ENCODE assay signal across 8 cellular contexts in the genomic region with DNA sequence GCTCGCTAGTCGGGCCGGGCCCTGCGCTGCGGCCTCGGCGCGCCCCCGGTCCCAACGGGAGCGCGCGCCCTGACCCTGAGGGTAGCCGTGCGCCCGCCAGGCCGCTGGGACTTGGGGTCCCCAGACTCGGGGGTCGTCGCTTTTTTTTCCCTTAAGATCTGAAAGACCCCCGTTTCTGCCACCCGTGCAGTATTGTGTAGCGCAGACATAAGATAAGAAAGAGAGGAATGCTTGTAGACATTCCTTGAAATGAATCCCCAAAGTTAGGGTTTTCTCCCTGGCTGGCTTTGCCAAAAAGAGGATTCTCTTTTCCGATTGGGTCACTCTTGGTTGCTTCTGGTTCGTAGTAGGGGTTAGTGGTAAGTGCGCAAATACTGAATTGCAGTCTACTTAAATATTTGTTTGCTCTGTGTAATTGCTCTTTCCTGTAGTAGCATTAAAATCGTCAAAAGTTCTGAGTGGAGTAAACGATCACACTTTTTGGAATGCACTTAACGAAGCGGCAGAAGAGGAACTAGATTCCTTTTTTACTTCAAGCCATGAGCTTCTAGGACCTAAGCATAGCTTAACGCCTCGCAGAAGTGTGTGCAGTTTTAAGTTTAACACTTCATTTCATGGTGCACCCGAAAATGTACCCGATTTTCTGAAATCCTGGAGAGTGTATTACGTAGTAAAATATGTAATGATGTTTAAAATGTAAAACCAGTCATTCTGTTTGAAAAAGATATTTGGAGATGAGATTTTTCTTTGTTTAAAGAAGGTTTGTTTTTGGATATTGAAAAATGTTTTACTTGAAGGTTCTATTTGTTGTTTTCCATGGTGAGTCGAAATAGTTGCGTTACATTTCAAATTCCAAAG.
DNase-seq lines count a peak whose midpoint lies in the region; ATAC-seq lines count a peak whose summit lies in the region.

No MANE protein-coding gene starts in this region.

- peak overlapping the region; percentile 74 for H3K27ac ChIP-seq in substantia nigra (ENCODE audit: low read depth, low read length, poor library complexity, severe bottlenecking)

- ATAC-seq in HG03521 (IDR thresholded peaks at IDR 0.05; ENCODE audit: unreplicated experiment) = no peak

- peak; percentile 27 for DNase-seq in NCI-H2029 treated with DMSO at 0.1 percent for 48 hours (lab: John Stamatoyannopoulos, UW)
- DNase-seq in NCI-H2029 (lab: John Stamatoyannopoulos, UW) = no peak
- peak; percentile 55 for DNase-seq in HCEC 1CT
- DNase-seq in NAMALWA (ENCODE audit: low spot score) = peak; percentile 79
- DNase-seq in astrocyte of the hippocampus (ENCODE audit: low read depth, low spot score) = peak; percentile 44
- DNase-seq in kidney glomerular epithelial cell (lab: John Stamatoyannopoulos, UW) = peak; percentile 27
- peak in 5 of 49 donors; percentile 30 to 62 (median 48) for DNase-seq in substantia nigra (lab: John Stamatoyannopoulos, UW)
